10 cellular contexts compared by ENCODE assay signal in the genomic region with DNA sequence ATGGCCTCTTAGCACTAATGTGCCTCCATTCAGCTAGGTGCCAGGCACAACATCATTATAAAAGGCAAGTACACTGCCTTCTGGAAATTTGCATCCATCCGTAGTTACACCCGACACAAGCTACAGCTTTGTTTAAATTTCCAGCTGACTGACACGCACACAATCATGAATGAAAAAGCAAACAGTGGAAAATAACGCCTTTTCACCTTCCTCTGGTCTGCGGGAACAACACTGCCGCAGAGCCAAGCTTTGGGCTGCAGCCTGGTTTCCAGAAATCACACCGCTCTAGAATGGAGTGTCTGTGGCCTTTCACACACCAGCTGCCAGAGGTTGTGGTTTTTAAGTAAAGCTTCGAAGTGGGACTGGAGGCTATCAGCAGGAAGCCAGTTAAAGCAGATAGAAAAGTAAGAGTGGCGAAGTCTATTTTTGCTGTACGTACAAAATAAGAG.
DNase-seq lines count a peak whose midpoint lies in the region; ATAC-seq and TF ChIP-seq lines count a peak whose summit lies in the region.
"Had no signal": no experiment of that assay in that cellular context is flagged by ENCODE, and none has a peak within 500 bp of the region (broad histone marks: within the 10 kb centered on the region; RNA-seq: fewer than 3 reads in every experiment).

No MANE protein-coding gene starts in this region.

- H3K4me3 ChIP-seq in astrocyte of the cerebellum (ENCODE audit: low read depth, low read length) (no peak overlapping the region), gastrocnemius medialis (no peak overlapping the region)
- H3K4me3 ChIP-seq: heart left ventricle had no signal

- TF ChIP-seq CTCF in astrocyte of the cerebellum (IDR thresholded peaks at IDR 0.05; ENCODE audit: low read depth, low read length, missing control alignments): no peak
- TF ChIP-seq CTCF in gastrocnemius medialis (IDR thresholded peaks at IDR 0.05 in 4 of 5, conservative IDR thresholded peaks at IDR 0.05 in 1 of 5): no peak

- no peaks in the 10 kb centered on the region for H3K36me3 ChIP-seq in gastrocnemius medialis
- H3K36me3 ChIP-seq: heart left ventricle had no signal

- no peaks in the 10 kb centered on the region for H3K9me3 ChIP-seq in gastrocnemius medialis
- H3K9me3 ChIP-seq: heart left ventricle had no signal

- intact Hi-C loops in gastrocnemius medialis (cut with DNase I; ENCODE audit: low total_unique reads) (no loop called here), cardiac septum (cut with DNase I) (no loop called here)

- H3K27me3 ChIP-seq in gastrocnemius medialis: no peaks in the 10 kb centered on the region

- H3K4me1 ChIP-seq in gastrocnemius medialis: no peaks in the 10 kb centered on the region
- H3K4me1 ChIP-seq: heart left ventricle had no signal

- TF ChIP-seq POLR2A in gastrocnemius medialis (IDR thresholded peaks at IDR 0.05): no peak

- H3K27ac ChIP-seq in gastrocnemius medialis: no peak overlapping the region
- H3K27ac ChIP-seq: heart left ventricle had no signal

- in situ Hi-C loops in astrocyte of the cerebellum (cut with HindIII; ENCODE audit: low sequenced_read_pairs) (no loop called here), gastrocnemius medialis (cut with MboI; ENCODE audit: low sequenced_read_pairs in 4 of 4) (no loop called here)

- peak; percentile 70 for ATAC-seq in GM21390 (IDR thresholded peaks at IDR 0.05; ENCODE audit: unreplicated experiment)
- no peak for ATAC-seq in gastrocnemius medialis

- peak; percentile 76 for DNase-seq in DMS79 treated with DMSO at 0.1 percent for 48 hours (lab: John Stamatoyannopoulos, UW)
- peak; percentile 62 for DNase-seq in NCI-H1092 (lab: John Stamatoyannopoulos, UW)
- DNase-seq in astrocyte of the cerebellum (ENCODE audit: low read depth): peak; percentile 53
- no peak for DNase-seq in NCI-H2227 (lab: John Stamatoyannopoulos, UW; ENCODE audit: unreplicated experiment)
- no peak for DNase-seq in gastrocnemius medialis
- DNase-seq in NAMALWA (ENCODE audit: low spot score): no peak
- no peak for DNase-seq in cardiac septum (ENCODE audit: low spot score)
- DNase-seq: Karpas-422 had no signal

Comparison
In these comparisons a context has a peak if more than half of its experiments do, and no peak if none do; other contexts are left out.
1. DNase-seq: peak in DMS79 treated with DMSO at 0.1 percent for 48 hours (single experiment), NCI-H1092 (single experiment) and astrocyte of the cerebellum (single experiment); none in NCI-H2227 (single experiment), gastrocnemius medialis (0 of 2), NAMALWA (single experiment) and cardiac septum (single experiment).